ENCODE assay signal across 1 cellular context in genomic region chr10:73873163-73873842, GRCh38.
TF ChIP-seq lines count a peak whose summit lies in the region.

No MANE protein-coding gene starts in this region.

TF ChIP-seq in IMR-90, 13 proteins besides CTCF, POLR2A, EP300 and RAD21 (continued from another document):
- no peak for TF ChIP-seq RCOR1 (IDR thresholded peaks at IDR 0.05; ENCODE audit: insufficient replicate concordance, low read length)
